In the genomic region with DNA sequence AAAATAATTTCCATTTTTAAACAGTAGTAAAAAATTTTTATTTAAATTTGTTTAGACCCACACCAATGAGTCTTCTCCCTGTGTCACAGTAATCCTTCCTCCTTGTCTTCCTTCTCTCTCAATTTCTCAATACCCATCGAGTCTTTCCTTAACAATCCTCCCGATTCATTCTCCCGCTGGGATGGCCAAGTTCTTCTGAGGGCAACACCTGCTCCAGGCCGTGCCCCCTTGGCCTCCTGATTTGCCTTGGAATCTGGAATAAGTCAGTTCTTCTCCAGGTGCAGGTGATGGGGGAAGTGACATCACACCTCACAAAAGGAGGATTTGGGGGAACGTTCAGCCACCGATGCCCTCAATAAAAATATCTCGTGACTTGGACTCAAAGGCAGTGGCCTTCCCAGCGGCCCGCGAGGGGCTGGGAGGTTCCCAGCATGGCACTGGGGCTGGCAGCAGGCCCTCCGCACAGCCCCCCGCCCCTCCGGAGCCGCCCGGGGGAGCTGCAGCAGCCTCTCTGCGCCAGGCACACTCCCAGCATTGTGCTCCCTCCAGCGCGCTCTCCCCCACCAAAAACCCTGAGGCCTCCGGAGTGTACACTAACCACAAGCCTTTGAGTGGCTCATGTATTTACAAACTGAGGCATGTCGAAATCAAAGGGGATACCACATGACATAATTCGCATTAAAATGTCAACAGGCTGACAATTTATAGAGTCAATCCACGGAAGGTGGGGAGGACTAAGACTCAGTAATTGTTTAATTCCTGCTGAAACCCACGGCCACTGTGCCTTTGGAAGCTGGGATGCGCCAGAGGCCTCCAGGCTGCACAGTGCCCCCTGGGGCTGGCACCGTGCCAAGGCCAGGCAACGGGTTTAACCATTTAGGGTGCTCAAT, we compare ENCODE assay signal across 1 cellular context.
A peak's percentile ranks its signal among the peaks of the same experiment; 100 is the strongest.
TF ChIP-seq lines count a peak whose summit lies in the region.

No MANE protein-coding gene starts in this region.

TF ChIP-seq in HepG2, 621 proteins besides CTCF, POLR2A, EP300 and RAD21 (continued from another document and continues in another):
- TF ChIP-seq, protein P1, sequence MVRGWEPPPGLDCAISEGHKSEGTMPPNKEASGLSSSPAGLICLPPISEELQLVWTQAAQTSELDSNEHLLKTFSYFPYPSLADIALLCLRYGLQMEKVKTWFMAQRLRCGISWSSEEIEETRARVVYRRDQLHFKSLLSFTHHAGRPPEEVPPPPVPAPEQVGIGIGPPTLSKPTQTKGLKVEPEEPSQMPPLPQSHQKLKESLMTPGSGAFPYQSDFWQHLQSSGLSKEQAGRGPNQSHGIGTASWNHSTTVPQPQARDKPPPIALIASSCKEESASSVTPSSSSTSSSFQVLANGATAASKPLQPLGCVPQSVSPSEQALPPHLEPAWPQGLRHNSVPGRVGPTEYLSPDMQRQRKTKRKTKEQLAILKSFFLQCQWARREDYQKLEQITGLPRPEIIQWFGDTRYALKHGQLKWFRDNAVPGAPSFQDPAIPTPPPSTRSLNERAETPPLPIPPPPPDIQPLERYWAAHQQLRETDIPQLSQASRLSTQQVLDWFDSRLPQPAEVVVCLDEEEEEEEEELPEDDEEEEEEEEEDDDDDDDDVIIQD (CRISPR knock-in tag; IDR thresholded peaks at IDR 0.05; ENCODE audit: low read depth) = peak; percentile 66; the same call in 1 of the 2 replicates
- TF ChIP-seq, protein P2, sequence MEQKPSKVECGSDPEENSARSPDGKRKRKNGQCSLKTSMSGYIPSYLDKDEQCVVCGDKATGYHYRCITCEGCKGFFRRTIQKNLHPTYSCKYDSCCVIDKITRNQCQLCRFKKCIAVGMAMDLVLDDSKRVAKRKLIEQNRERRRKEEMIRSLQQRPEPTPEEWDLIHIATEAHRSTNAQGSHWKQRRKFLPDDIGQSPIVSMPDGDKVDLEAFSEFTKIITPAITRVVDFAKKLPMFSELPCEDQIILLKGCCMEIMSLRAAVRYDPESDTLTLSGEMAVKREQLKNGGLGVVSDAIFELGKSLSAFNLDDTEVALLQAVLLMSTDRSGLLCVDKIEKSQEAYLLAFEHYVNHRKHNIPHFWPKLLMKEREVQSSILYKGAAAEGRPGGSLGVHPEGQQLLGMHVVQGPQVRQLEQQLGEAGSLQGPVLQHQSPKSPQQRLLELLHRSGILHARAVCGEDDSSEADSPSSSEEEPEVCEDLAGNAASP (CRISPR knock-in tag; IDR thresholded peaks at IDR 0.05; ENCODE audit: borderline replicate concordance) = peak; percentile 69; the same call in 1 of the 2 replicates
- TF ChIP-seq JUND (CRISPR knock-in tag; IDR thresholded peaks at IDR 0.05) = 0 out of 2 replicates have a peak, but pooled peaks have one; percentile 41
- peak; percentile 90 for TF ChIP-seq RXRA (CRISPR knock-in tag; IDR thresholded peaks at IDR 0.05)
- TF ChIP-seq, protein P3, sequence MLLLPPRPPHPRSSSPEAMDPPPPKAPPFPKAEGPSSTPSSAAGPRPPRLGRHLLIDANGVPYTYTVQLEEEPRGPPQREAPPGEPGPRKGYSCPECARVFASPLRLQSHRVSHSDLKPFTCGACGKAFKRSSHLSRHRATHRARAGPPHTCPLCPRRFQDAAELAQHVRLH (CRISPR knock-in tag; IDR thresholded peaks at IDR 0.05; ENCODE audit: borderline replicate concordance, low read depth) = peak; percentile 81; the same call in 1 of the 2 replicates
- TF ChIP-seq ASH2L (IDR thresholded peaks at IDR 0.05; ENCODE audit: insufficient read length, low read depth, low read length) = peak; percentile 89
- peak; percentile 84 for TF ChIP-seq ZNF264 (CRISPR knock-in tag; IDR thresholded peaks at IDR 0.05)
- no peak for TF ChIP-seq U2AF2 (IDR thresholded peaks at IDR 0.05; ENCODE audit: low read depth, low read length)
- TF ChIP-seq, protein P4, sequence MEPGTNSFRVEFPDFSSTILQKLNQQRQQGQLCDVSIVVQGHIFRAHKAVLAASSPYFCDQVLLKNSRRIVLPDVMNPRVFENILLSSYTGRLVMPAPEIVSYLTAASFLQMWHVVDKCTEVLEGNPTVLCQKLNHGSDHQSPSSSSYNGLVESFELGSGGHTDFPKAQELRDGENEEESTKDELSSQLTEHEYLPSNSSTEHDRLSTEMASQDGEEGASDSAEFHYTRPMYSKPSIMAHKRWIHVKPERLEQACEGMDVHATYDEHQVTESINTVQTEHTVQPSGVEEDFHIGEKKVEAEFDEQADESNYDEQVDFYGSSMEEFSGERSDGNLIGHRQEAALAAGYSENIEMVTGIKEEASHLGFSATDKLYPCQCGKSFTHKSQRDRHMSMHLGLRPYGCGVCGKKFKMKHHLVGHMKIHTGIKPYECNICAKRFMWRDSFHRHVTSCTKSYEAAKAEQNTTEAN (CRISPR knock-in tag; conservative IDR thresholded peaks at IDR 0.05) = 0 out of 2 replicates have a peak, but pooled peaks have one; percentile 29
- TF ChIP-seq RXRB (CRISPR knock-in tag; IDR thresholded peaks at IDR 0.05; ENCODE audit: borderline replicate concordance) = peak; percentile 90
- TF ChIP-seq EHMT2 (IDR thresholded peaks at IDR 0.05; ENCODE audit: borderline replicate concordance, low read depth, low read length) = peak; percentile 20; the same call in 1 of the 2 replicates
- peak; percentile 57 for TF ChIP-seq ZFX (CRISPR knock-in tag; IDR thresholded peaks at IDR 0.05; ENCODE audit: low read depth)
- TF ChIP-seq SP1 (IDR thresholded peaks at IDR 0.05) = no peak
- TF ChIP-seq SP1 (CRISPR knock-in tag; IDR thresholded peaks at IDR 0.05) = peak; percentile 14; the same call in 1 of the 2 replicates
- TF ChIP-seq, protein P5, sequence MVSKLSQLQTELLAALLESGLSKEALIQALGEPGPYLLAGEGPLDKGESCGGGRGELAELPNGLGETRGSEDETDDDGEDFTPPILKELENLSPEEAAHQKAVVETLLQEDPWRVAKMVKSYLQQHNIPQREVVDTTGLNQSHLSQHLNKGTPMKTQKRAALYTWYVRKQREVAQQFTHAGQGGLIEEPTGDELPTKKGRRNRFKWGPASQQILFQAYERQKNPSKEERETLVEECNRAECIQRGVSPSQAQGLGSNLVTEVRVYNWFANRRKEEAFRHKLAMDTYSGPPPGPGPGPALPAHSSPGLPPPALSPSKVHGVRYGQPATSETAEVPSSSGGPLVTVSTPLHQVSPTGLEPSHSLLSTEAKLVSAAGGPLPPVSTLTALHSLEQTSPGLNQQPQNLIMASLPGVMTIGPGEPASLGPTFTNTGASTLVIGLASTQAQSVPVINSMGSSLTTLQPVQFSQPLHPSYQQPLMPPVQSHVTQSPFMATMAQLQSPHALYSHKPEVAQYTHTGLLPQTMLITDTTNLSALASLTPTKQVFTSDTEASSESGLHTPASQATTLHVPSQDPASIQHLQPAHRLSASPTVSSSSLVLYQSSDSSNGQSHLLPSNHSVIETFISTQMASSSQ (IDR thresholded peaks at IDR 0.05; ENCODE audit: low read depth) = peak; percentile 72; the same call in 1 of the 2 replicates
- TF ChIP-seq, protein P5 (CRISPR knock-in tag; IDR thresholded peaks at IDR 0.05; ENCODE audit: borderline replicate concordance) = peak; percentile 89
- peak; percentile 59; the same call in 1 of the 2 replicates for TF ChIP-seq JUNB (CRISPR knock-in tag; IDR thresholded peaks at IDR 0.05; ENCODE audit: borderline replicate concordance)
- TF ChIP-seq ZNF772 (CRISPR knock-in tag; IDR thresholded peaks at IDR 0.05) = peak; percentile 80; the same call in 1 of the 2 replicates
- TF ChIP-seq TAF1 (CRISPR knock-in tag; IDR thresholded peaks at IDR 0.05) = peak; percentile 32; the same call in 1 of the 2 replicates
- TF ChIP-seq NCOA1 (CRISPR knock-in tag; IDR thresholded peaks at IDR 0.05) = no peak
- TF ChIP-seq GATA4 (IDR thresholded peaks at IDR 0.05; ENCODE audit: borderline replicate concordance, low read depth) = peak; percentile 64; the same call in 1 of the 2 replicates
- peak; percentile 64 for TF ChIP-seq KDM2A (CRISPR knock-in tag; IDR thresholded peaks at IDR 0.05; ENCODE audit: borderline replicate concordance, low read depth)
- TF ChIP-seq, protein P6, sequence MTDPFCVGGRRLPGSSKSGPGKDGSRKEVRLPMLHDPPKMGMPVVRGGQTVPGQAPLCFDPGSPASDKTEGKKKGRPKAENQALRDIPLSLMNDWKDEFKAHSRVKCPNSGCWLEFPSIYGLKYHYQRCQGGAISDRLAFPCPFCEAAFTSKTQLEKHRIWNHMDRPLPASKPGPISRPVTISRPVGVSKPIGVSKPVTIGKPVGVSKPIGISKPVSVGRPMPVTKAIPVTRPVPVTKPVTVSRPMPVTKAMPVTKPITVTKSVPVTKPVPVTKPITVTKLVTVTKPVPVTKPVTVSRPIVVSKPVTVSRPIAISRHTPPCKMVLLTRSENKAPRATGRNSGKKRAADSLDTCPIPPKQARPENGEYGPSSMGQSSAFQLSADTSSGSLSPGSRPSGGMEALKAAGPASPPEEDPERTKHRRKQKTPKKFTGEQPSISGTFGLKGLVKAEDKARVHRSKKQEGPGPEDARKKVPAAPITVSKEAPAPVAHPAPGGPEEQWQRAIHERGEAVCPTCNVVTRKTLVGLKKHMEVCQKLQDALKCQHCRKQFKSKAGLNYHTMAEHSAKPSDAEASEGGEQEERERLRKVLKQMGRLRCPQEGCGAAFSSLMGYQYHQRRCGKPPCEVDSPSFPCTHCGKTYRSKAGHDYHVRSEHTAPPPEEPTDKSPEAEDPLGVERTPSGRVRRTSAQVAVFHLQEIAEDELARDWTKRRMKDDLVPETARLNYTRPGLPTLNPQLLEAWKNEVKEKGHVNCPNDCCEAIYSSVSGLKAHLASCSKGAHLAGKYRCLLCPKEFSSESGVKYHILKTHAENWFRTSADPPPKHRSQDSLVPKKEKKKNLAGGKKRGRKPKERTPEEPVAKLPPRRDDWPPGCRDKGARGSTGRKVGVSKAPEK (CRISPR knock-in tag; IDR thresholded peaks at IDR 0.05; ENCODE audit: borderline replicate concordance) = peak; percentile 64; the same call in 1 of the 2 replicates
- peak; percentile 77; the same call in 1 of the 2 replicates for TF ChIP-seq DMAP1 (CRISPR knock-in tag; IDR thresholded peaks at IDR 0.05)
- TF ChIP-seq KLF15 (CRISPR knock-in tag; IDR thresholded peaks at IDR 0.05; ENCODE audit: borderline replicate concordance) = no peak
- peak; percentile 56; the same call in 1 of the 2 replicates for TF ChIP-seq ZNF350 (CRISPR knock-in tag; IDR thresholded peaks at IDR 0.05; ENCODE audit: borderline replicate concordance, low read depth)
- 0 out of 2 replicates have a peak, but pooled peaks have one; percentile 40 for TF ChIP-seq BRD4 (CRISPR knock-in tag; IDR thresholded peaks at IDR 0.05)
- TF ChIP-seq ATAD3A (CRISPR knock-in tag; IDR thresholded peaks at IDR 0.05) = no peak
- TF ChIP-seq JARID2 (CRISPR knock-in tag; IDR thresholded peaks at IDR 0.05; ENCODE audit: insufficient replicate concordance) = no peak
- TF ChIP-seq ZNF768 (CRISPR knock-in tag; IDR thresholded peaks at IDR 0.05) = peak; percentile 92
- TF ChIP-seq PCBP1 (IDR thresholded peaks at IDR 0.05; ENCODE audit: borderline replicate concordance, low read depth, low read length) = peak; percentile 91; the same call in 1 of the 2 replicates
- TF ChIP-seq, protein P7, sequence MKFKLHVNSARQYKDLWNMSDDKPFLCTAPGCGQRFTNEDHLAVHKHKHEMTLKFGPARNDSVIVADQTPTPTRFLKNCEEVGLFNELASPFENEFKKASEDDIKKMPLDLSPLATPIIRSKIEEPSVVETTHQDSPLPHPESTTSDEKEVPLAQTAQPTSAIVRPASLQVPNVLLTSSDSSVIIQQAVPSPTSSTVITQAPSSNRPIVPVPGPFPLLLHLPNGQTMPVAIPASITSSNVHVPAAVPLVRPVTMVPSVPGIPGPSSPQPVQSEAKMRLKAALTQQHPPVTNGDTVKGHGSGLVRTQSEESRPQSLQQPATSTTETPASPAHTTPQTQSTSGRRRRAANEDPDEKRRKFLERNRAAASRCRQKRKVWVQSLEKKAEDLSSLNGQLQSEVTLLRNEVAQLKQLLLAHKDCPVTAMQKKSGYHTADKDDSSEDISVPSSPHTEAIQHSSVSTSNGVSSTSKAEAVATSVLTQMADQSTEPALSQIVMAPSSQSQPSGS (CRISPR knock-in tag; IDR thresholded peaks at IDR 0.05) = peak; percentile 84; the same call in 1 of the 2 replicates
- TF ChIP-seq KDM3A (CRISPR knock-in tag; IDR thresholded peaks at IDR 0.05; ENCODE audit: low read depth) = peak; percentile 47; the same call in 1 of the 2 replicates
- TF ChIP-seq HOXA7 (CRISPR knock-in tag; IDR thresholded peaks at IDR 0.05) = no peak
- TF ChIP-seq, protein P8, sequence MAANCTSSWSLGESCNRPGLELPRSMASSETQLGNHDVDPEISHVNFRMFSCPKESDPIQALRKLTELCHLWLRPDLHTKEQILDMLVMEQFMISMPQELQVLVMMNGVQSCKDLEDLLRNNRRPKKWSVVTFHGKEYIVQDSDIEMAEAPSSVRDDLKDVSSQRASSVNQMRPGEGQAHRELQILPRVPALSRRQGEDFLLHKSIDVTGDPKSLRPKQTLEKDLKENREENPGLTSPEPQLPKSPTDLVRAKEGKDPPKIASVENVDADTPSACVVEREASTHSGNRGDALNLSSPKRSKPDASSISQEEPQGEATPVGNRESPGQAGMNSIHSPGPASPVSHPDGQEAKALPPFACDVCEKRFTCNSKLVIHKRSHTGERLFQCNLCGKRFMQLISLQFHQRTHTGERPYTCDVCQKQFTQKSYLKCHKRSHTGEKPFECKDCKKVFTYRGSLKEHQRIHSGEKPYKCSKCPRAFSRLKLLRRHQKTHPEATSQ (CRISPR knock-in tag; IDR thresholded peaks at IDR 0.05; ENCODE audit: borderline replicate concordance) = peak; percentile 50; the same call in 1 of the 2 replicates
- TF ChIP-seq FOXP1 (IDR thresholded peaks at IDR 0.05) = peak; percentile 35; the same call in 1 of the 2 replicates
- TF ChIP-seq FOXP1 (CRISPR knock-in tag; IDR thresholded peaks at IDR 0.05) = peak; percentile 94
- 0 out of 2 replicates have a peak, but pooled peaks have one; percentile 42 for TF ChIP-seq ZNF430 (CRISPR knock-in tag; IDR thresholded peaks at IDR 0.05)
- peak; percentile 93 for TF ChIP-seq NCOA2 (CRISPR knock-in tag; IDR thresholded peaks at IDR 0.05)
- TF ChIP-seq, protein P9, sequence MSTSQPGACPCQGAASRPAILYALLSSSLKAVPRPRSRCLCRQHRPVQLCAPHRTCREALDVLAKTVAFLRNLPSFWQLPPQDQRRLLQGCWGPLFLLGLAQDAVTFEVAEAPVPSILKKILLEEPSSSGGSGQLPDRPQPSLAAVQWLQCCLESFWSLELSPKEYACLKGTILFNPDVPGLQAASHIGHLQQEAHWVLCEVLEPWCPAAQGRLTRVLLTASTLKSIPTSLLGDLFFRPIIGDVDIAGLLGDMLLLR (CRISPR knock-in tag; IDR thresholded peaks at IDR 0.05) = 0 out of 2 replicates have a peak, but pooled peaks have one; percentile 22
- TF ChIP-seq ZNF567 (CRISPR knock-in tag; IDR thresholded peaks at IDR 0.05; ENCODE audit: borderline replicate concordance) = 0 out of 2 replicates have a peak, but pooled peaks have one; percentile 56
